ENCODE assay signal across 20 cellular contexts in the genomic region with DNA sequence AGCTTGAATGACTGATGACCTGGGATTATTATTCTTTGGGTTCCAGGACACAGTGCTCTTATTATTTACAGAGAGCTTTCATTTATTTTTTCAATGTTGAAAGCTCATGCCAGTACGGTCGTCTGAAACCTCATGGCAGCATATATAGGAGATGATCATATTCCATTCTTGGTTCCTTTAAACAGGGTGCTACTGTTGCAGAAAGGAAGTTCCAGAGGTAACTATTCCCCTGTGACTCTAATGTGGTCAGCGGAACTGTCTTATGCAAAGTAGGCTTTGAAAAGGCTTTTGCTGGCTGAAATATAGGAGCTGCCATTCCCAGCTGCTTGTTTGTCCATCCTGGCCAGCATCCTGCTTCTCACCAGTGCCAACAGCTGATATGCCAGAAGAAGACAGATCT.
"Had no signal": no experiment of that assay in that cellular context is flagged by ENCODE, and none has a peak within 500 bp of the region (broad histone marks: within the 10 kb centered on the region; RNA-seq: fewer than 3 reads in every experiment).

No MANE protein-coding gene starts in this region.

- H3K36me3 Mint-ChIP-seq: activated naive CD8-positive, alpha-beta T cell; mesothelial cell of epicardium; stimulated activated memory B cell treated with anti-CD40 and anti-IgM and Interleukin-4, amounts not matched to agents 10 μg/mL and 1 μg/mL and 100 μg/mL, for 72 hours had no signal

- H3K27ac ChIP-seq: gastrocnemius medialis, sigmoid colon, spleen, thoracic aorta, upper lobe of left lung, VCaP had no signal

- H3K4me3 ChIP-seq: gastrocnemius medialis, lung, sigmoid colon, spleen, thoracic aorta, upper lobe of left lung had no signal

- H3K9me3 ChIP-seq: gastrocnemius medialis, sigmoid colon, thoracic aorta, upper lobe of left lung had no signal

- H3K36me3 ChIP-seq: gastrocnemius medialis, sigmoid colon, spleen, thoracic aorta, upper lobe of left lung had no signal

- ATAC-seq: gastrocnemius medialis; left lobe of liver; stimulated activated memory B cell treated with anti-CD40 and anti-IgM and Interleukin-4, amounts not matched to agents 10 μg/mL and 1 μg/mL and 100 μg/mL, for 72 hours had no signal

- H3K27ac Mint-ChIP-seq: activated naive CD8-positive, alpha-beta T cell; mesothelial cell of epicardium; nephron progenitor cell; stimulated activated memory B cell treated with anti-CD40 and anti-IgM and Interleukin-4, amounts not matched to agents 10 μg/mL and 1 μg/mL and 100 μg/mL, for 72 hours had no signal

- H3K4me1 ChIP-seq: gastrocnemius medialis, sigmoid colon, spleen, upper lobe of left lung had no signal

- H3K4me3 Mint-ChIP-seq: activated naive CD8-positive, alpha-beta T cell; mesothelial cell of epicardium; nephron progenitor cell; stimulated activated memory B cell treated with anti-CD40 and anti-IgM and Interleukin-4, amounts not matched to agents 10 μg/mL and 1 μg/mL and 100 μg/mL, for 72 hours had no signal

- H3K27me3 Mint-ChIP-seq: activated naive CD8-positive, alpha-beta T cell had no signal

- H3K27me3 ChIP-seq: gastrocnemius medialis, sigmoid colon, upper lobe of left lung had no signal

- DNase-seq: activated CD4-positive, CD25-positive, alpha-beta regulatory T cell treated with anti-CD3 and anti-CD28 coated beads, Interleukin-2, amount 50 U/mL, for 72 hours; amniotic stem cell; effector CD4-positive, alpha-beta T cell; gastrocnemius medialis; head of caudate nucleus; kidney; nephron progenitor cell; occipital lobe; posterior cingulate gyrus; sigmoid colon; spleen; stimulated activated CD4-positive, alpha-beta T cell treated with anti-CD3 and anti-CD28 coated beads, Interleukin-4, amount 100 ng/mL, for 4 hours; upper lobe of left lung had no signal

- H3K4me1 Mint-ChIP-seq: mesothelial cell of epicardium; stimulated activated memory B cell treated with anti-CD40 and anti-IgM and Interleukin-4, amounts not matched to agents 10 μg/mL and 1 μg/mL and 100 μg/mL, for 72 hours had no signal

- H3K9me3 Mint-ChIP-seq: stimulated activated memory B cell treated with anti-CD40 and anti-IgM and Interleukin-4, amounts not matched to agents 10 μg/mL and 1 μg/mL and 100 μg/mL, for 72 hours had no signal
